9 cellular contexts compared by ENCODE assay signal in the genomic region with DNA sequence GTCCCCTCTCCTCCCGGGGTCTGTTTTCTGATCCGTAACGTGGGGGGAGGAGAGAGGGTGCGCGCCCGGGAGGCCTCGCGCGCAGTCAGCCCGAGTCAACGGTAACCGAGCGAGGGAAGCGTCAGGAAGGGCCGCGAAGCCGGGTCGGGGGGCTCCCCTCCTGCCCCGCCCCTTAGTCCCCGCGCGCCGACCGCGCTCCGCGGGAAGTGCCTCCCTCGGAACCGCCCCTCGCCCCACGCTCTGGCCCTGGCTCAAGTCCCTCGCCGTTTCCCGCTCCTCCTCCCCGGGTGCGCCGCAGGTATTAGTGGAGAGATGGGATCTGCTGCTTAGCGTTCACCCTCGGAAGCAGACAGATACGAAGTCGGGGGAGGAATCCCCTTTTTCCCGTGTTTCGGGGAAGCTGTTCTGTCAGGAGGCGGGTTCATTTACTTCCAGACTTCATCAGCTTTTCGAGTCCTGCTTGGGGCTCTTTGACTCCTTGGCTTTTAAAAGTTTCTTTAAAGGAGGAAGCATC. TPM values are rescaled to one million over a fixed set of nuclear protein-coding genes. Genes with fewer than 3 reads are reported as not detected.
DNase-seq lines count a peak whose midpoint lies in the region; ATAC-seq and TF ChIP-seq lines count a peak whose summit lies in the region.
"Had no signal": no experiment of that assay in that cellular context is flagged by ENCODE, and none has a peak within 500 bp of the region (broad histone marks: within the 10 kb centered on the region; RNA-seq: fewer than 3 reads in every experiment).

No MANE protein-coding gene starts in this region.

- no peak for TF ChIP-seq CTCF in osteocyte (IDR thresholded peaks at IDR 0.05)

- DNase-seq in DMS 273 (lab: John Stamatoyannopoulos, UW; ENCODE audit: unreplicated experiment) (peak; percentile 73), DMS 273 treated with DMSO at 0.1 percent for 48 hours (lab: John Stamatoyannopoulos, UW) (no peak), NCI-H69 (lab: John Stamatoyannopoulos, UW) (peak; percentile 78), germinal center (ENCODE audit: low spot score) (peak; percentile 43), osteocyte (ENCODE audit: extremely low spot score, unreplicated experiment) (no peak), GF-D8 (lab: John Stamatoyannopoulos, UW) (no peak)

- ATAC-seq in HG02763 (IDR thresholded peaks at IDR 0.05; ENCODE audit: unreplicated experiment), result peak; percentile 30
- peak; percentile 9 for ATAC-seq in activated T-helper 17 cell treated with anti-CD3 and anti-CD28 coated beads, Interleukin-2, amount 50 U/mL, for 72 hours (replicated peaks)

- peaks cover 53% of the 10 kb centered on the region for H3K36me3 Mint-ChIP-seq in activated T-helper 17 cell treated with anti-CD3 and anti-CD28 coated beads, Interleukin-2, amount 50 U/mL, for 72 hours (ENCODE audit: low read depth)
- peaks cover 6% of the 10 kb centered on the region for H3K36me3 Mint-ChIP-seq in osteocyte (ENCODE audit: unreplicated experiment)

- H3K27me3 Mint-ChIP-seq in activated T-helper 17 cell treated with anti-CD3 and anti-CD28 coated beads, Interleukin-2, amount 50 U/mL, for 72 hours, result no peaks in the 10 kb centered on the region
- no peaks in the 10 kb centered on the region for H3K27me3 Mint-ChIP-seq in osteocyte (ENCODE audit: unreplicated experiment)

- peaks cover 27% of the 10 kb centered on the region for H3K4me1 Mint-ChIP-seq in activated T-helper 17 cell treated with anti-CD3 and anti-CD28 coated beads, Interleukin-2, amount 50 U/mL, for 72 hours
- H3K4me1 Mint-ChIP-seq in osteocyte (ENCODE audit: unreplicated experiment), result peaks cover 43% of the 10 kb centered on the region

- H3K27ac Mint-ChIP-seq in activated T-helper 17 cell treated with anti-CD3 and anti-CD28 coated beads, Interleukin-2, amount 50 U/mL, for 72 hours, result peak overlapping the region; percentile 94
- peak overlapping the region; percentile 89 for H3K27ac Mint-ChIP-seq in osteocyte (ENCODE audit: unreplicated experiment)

- H3K9me3 Mint-ChIP-seq in activated T-helper 17 cell treated with anti-CD3 and anti-CD28 coated beads, Interleukin-2, amount 50 U/mL, for 72 hours, result no peaks in the 10 kb centered on the region
- no peaks in the 10 kb centered on the region for H3K9me3 Mint-ChIP-seq in osteocyte (ENCODE audit: unreplicated experiment)

- peak overlapping the region; percentile 98 for H3K4me3 Mint-ChIP-seq in activated T-helper 17 cell treated with anti-CD3 and anti-CD28 coated beads, Interleukin-2, amount 50 U/mL, for 72 hours
- peak overlapping the region; percentile 93 for H3K4me3 Mint-ChIP-seq in osteocyte (ENCODE audit: unreplicated experiment)

RNA-seq across cellular contexts. Expression of gene HNRNPM, which starts 0.8 kb away (rescaled TPM):
- 100 to 1,000 TPM; 155 to 289 TPM for total RNA-seq in activated T-helper 17 cell treated with anti-CD3 and anti-CD28 coated beads, Interleukin-2, amount 50 U/mL, for 72 hours
- 154 and 156 TPM in 2 replicates for total RNA-seq in osteocyte

RNA-seq across cellular contexts. Expression of gene MARCHF2, which starts 32.4 kb away (rescaled TPM):
- total RNA-seq in activated T-helper 17 cell treated with anti-CD3 and anti-CD28 coated beads, Interleukin-2, amount 50 U/mL, for 72 hours, result 10 to 100 TPM; 10.6 to 15.5 TPM
- 45.0 and 50.6 TPM in 2 replicates for total RNA-seq in osteocyte

RNA-seq across cellular contexts. Expression of gene RAB11B, which starts 55.4 kb away (rescaled TPM):
- 10 to 100 TPM; 79.0 to 81.1 TPM for total RNA-seq in activated T-helper 17 cell treated with anti-CD3 and anti-CD28 coated beads, Interleukin-2, amount 50 U/mL, for 72 hours
- 126 and 130 TPM in 2 replicates for total RNA-seq in osteocyte

RNA-seq across cellular contexts. Expression of gene PRAM1, which starts 56.9 kb away (rescaled TPM):
- total RNA-seq in activated T-helper 17 cell treated with anti-CD3 and anti-CD28 coated beads, Interleukin-2, amount 50 U/mL, for 72 hours, result 1 to 10 TPM; 1.1 to 2.9 TPM
- total RNA-seq in osteocyte, result 0.24 and 0.42 TPM in 2 replicates
- total RNA-seq: renal cortical epithelial cell had no signal

Comparison
In these comparisons a context has a peak if more than half of its experiments do, and no peak if none do; other contexts are left out.
1. DNase-seq: peak in DMS 273 (single experiment), NCI-H69 (single experiment) and germinal center (single experiment); none in DMS 273 treated with DMSO at 0.1 percent for 48 hours (single experiment), osteocyte (single experiment) and GF-D8 (single experiment).